14 cellular contexts compared by ENCODE assay signal in the genomic region with DNA sequence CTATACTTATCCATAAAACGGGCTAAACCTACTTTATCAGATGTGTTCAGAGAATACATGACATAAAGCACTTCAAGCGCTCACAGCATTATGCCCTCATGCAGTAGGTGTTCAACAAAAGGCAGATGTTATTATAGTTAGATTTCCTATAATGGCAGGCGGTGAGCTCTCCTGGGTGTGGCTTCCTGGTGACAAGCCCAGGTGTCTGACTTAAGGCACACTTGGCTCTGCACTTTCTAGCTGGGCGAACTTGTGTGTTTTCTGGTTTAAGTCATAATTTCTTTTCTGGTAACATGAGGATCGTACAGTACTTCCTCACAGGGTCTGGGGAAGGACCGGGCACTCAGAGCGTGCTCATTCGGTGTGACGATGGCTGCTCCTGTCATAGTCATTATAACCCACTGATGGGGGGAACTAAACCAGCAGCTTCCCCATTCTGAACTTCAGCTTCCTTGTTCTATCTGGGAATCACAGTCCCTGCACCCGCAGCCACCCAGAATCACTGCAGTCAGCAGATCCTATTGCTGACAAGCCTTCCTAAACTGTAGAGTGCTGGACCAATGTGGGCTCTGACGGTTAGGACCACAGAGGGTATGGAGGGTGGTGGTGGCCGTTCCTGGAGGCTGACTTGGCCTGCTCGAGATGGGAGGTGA. TPM values are rescaled to one million over a fixed set of nuclear protein-coding genes. Genes with fewer than 3 reads are reported as not detected.
DNase-seq lines count a peak whose midpoint lies in the region; ATAC-seq lines count a peak whose summit lies in the region.
"Had no signal": no experiment of that assay in that cellular context is flagged by ENCODE, and none has a peak within 500 bp of the region (broad histone marks: within the 10 kb centered on the region; RNA-seq: fewer than 3 reads in every experiment).

No MANE protein-coding gene starts in this region.

- ATAC-seq in right cardiac atrium (peak; percentile 75 to 78), HG02642 (IDR thresholded peaks at IDR 0.05; ENCODE audit: poor library complexity, unreplicated experiment) (no peak), HG02981 (IDR thresholded peaks at IDR 0.05; ENCODE audit: unreplicated experiment) (no peak), HG03045 (IDR thresholded peaks at IDR 0.05; ENCODE audit: unreplicated experiment) (no peak)
- ATAC-seq: HCT116 had no signal

- H4K20me1 ChIP-seq in BLaER1 treated with 17β-estradiol and CSF1 and Interleukin-3, amounts not matched to agents 10 nM and 100 nM = no peaks in the 10 kb centered on the region

- no peaks in the 10 kb centered on the region for H3K36me3 ChIP-seq in BLaER1 treated with 17β-estradiol and CSF1 and Interleukin-3, amounts not matched to agents 10 nM and 100 nM

- WGBS in right cardiac atrium = 66% methylated on average over 13 of the region's 13 CpGs

- no peak overlapping the region for H3K4me3 ChIP-seq in BLaER1 treated with 17β-estradiol and CSF1 and Interleukin-3, amounts not matched to agents 10 nM and 100 nM
- no peak overlapping the region for H3K4me3 ChIP-seq in right cardiac atrium (ENCODE audit: low read length)
- H3K4me3 ChIP-seq: skin epidermis had no signal

- H3K9ac ChIP-seq in BLaER1 treated with 17β-estradiol and CSF1 and Interleukin-3, amounts not matched to agents 10 nM and 100 nM = peak overlapping the region in 4 of 11 experiments; percentile 32 to 74 (median 64); a peak in 7 of 22 replicates

- peak in 31 of 58 donors; percentile 9 to 62 (median 29) for DNase-seq in anterior cingulate cortex (lab: John Stamatoyannopoulos, UW)
- DNase-seq in right cardiac atrium = peak; percentile 35 to 78 (median 73)
- peak; percentile 89 for DNase-seq in pons (ENCODE audit: low spot score)
- no peak for DNase-seq in activated gamma-delta T cell treated with Interleukin-2 at 50 U/mL for 16 hours
- DNase-seq: activated naive CD8-positive, alpha-beta T cell treated with anti-CD3 and anti-CD28 coated beads, Interleukin-2, amount 10 ng/mL, durations not matched to agents 7 days and 5 days; NCI-H2227 treated with DMSO at 0.1 percent for 48 hours; T-helper 1 cell had no signal

- peak overlapping the region in 6 of 11 experiments; percentile 6 to 86 (median 63); a peak in 11 of 22 replicates for H3K4me2 ChIP-seq in BLaER1 treated with 17β-estradiol and CSF1 and Interleukin-3, amounts not matched to agents 10 nM and 100 nM

- peak overlapping the region in 4 of 11 experiments; percentile 55 to 86 (median 79); a peak in 8 of 22 replicates for H3K27ac ChIP-seq in BLaER1 treated with 17β-estradiol and CSF1 and Interleukin-3, amounts not matched to agents 10 nM and 100 nM
- H3K27ac ChIP-seq in right cardiac atrium (ENCODE audit: low read length) = no peak overlapping the region

- intact Hi-C loops in right cardiac atrium (cut with DNase I) = no loop called here

- H3K27me3 ChIP-seq in BLaER1 treated with 17β-estradiol and CSF1 and Interleukin-3, amounts not matched to agents 10 nM and 100 nM = no peaks in the 10 kb centered on the region
- H3K27me3 ChIP-seq in right cardiac atrium (ENCODE audit: control insufficient read depth, insufficient read depth) = no peaks in the 10 kb centered on the region

- H3K9me3 ChIP-seq in BLaER1 treated with 17β-estradiol and CSF1 and Interleukin-3, amounts not matched to agents 10 nM and 100 nM (replicated peaks in 1 of 11) = no peaks in the 10 kb centered on the region
- no peaks in the 10 kb centered on the region for H3K9me3 ChIP-seq in right cardiac atrium (ENCODE audit: control insufficient read depth, low read length)

- H3K4me1 ChIP-seq in BLaER1 treated with 17β-estradiol and CSF1 and Interleukin-3, amounts not matched to agents 10 nM and 100 nM = peaks cover 0 to 71% (median 10%) of the 10 kb centered on the region in 10 experiments; a peak in 11 of 20 replicates
- H3K4me1 ChIP-seq in right cardiac atrium (ENCODE audit: control insufficient read depth, insufficient read depth, low read length) = no peaks in the 10 kb centered on the region

RNA-seq across cellular contexts. Expression of gene IGSF21, which starts 52.8 kb away (rescaled TPM):
- total RNA-seq in right cardiac atrium = 1 to 10 TPM; 1.6 to 3.1 (median 1.9) TPM
- 0.52 TPM for polyA plus RNA-seq in right cardiac atrium
- total RNA-seq: activated naive CD8-positive, alpha-beta T cell treated with anti-CD3 and anti-CD28 coated beads, Interleukin-2, amount 10 ng/mL, durations not matched to agents 7 days and 5 days; MCF 10A had no signal

Comparison
In these comparisons a context has a peak if more than half of its experiments do, and no peak if none do; other contexts are left out.
1. ATAC-seq: peak in right cardiac atrium (2 of 2); none in HG02642 (single experiment), HG02981 (single experiment) and HG03045 (single experiment).